9 cellular contexts compared by ENCODE assay signal in genomic region chr12:123077298-123078113, GRCh38.
DNase-seq lines count a peak whose midpoint lies in the region; TF ChIP-seq lines count a peak whose summit lies in the region.
"Had no signal": no experiment of that assay in that cellular context is flagged by ENCODE, and none has a peak within 500 bp of the region (broad histone marks: within the 10 kb centered on the region; RNA-seq: fewer than 3 reads in every experiment).

No MANE protein-coding gene starts in this region.

- H3K9me3 Mint-ChIP-seq in activated CD4-positive, alpha-beta memory T cell treated with anti-CD3 and anti-CD28 coated beads, Interleukin-2, amount 10 ng/mL, durations not matched to agents 7 days and 5 days: no peaks in the 10 kb centered on the region
- H3K9me3 Mint-ChIP-seq in glutamatergic neuron (ENCODE audit: unreplicated experiment): peaks cover 8% of the 10 kb centered on the region

- POLR2A ChIA-PET in activated CD4-positive, alpha-beta memory T cell treated with anti-CD3 and anti-CD28 coated beads, Interleukin-2, amount 10 ng/mL, durations not matched to agents 7 days and 5 days (lab: Charles Lee): interaction anchor here (0.9 to 4.7 kb wide), 14 partner anchors 16 to 179 kb away, joined by 3 to 49 read pairs (median 10); partner anchors contain the start of genes ARL6IP4, MPHOSPH9, MTRFR and OGFOD2

- H3K4me1 ChIP-seq in BLaER1 treated with 17β-estradiol and CSF1 and Interleukin-3, amounts not matched to agents 10 nM and 100 nM: peaks cover 23 to 71% (median 47%) of the 10 kb centered on the region in 10 experiments

- H3K27ac ChIP-seq in BLaER1 treated with 17β-estradiol and CSF1 and Interleukin-3, amounts not matched to agents 10 nM and 100 nM: no peak overlapping the region
- H3K27ac ChIP-seq: GM23248 had no signal

- no peaks in the 10 kb centered on the region for H3K9me3 ChIP-seq in BLaER1 treated with 17β-estradiol and CSF1 and Interleukin-3, amounts not matched to agents 10 nM and 100 nM (replicated peaks in 1 of 11)

- TF ChIP-seq CTCF in glutamatergic neuron (IDR thresholded peaks at IDR 0.05; ENCODE audit: partially characterized antibody, unreplicated experiment): no peak

- no peaks in the 10 kb centered on the region for H3K27me3 Mint-ChIP-seq in activated CD4-positive, alpha-beta memory T cell treated with anti-CD3 and anti-CD28 coated beads, Interleukin-2, amount 10 ng/mL, durations not matched to agents 7 days and 5 days
- H3K27me3 Mint-ChIP-seq in glutamatergic neuron (ENCODE audit: unreplicated experiment): peaks cover 8% of the 10 kb centered on the region

- peaks cover 0 to 76% (median 0%) of the 10 kb centered on the region in 11 experiments; a peak in 5 of 22 replicates for H4K20me1 ChIP-seq in BLaER1 treated with 17β-estradiol and CSF1 and Interleukin-3, amounts not matched to agents 10 nM and 100 nM

- H3K4me3 ChIP-seq in BLaER1 treated with 17β-estradiol and CSF1 and Interleukin-3, amounts not matched to agents 10 nM and 100 nM: no peak overlapping the region
- no peak overlapping the region for H3K4me3 ChIP-seq in H7 (ENCODE audit: insufficient read depth, low read depth, low read length)
- H3K4me3 ChIP-seq: GM23248 had no signal

- H3K4me2 ChIP-seq in BLaER1 treated with 17β-estradiol and CSF1 and Interleukin-3, amounts not matched to agents 10 nM and 100 nM: peak overlapping the region; percentile 27 to 91 (median 73); a peak in 20 of 22 replicates

- no peaks in the 10 kb centered on the region for H3K36me3 ChIP-seq in BLaER1 treated with 17β-estradiol and CSF1 and Interleukin-3, amounts not matched to agents 10 nM and 100 nM
- no peaks in the 10 kb centered on the region for H3K36me3 ChIP-seq in H7 (replicated peaks; ENCODE audit: control insufficient read depth, insufficient read depth, low read length)

- DNase-seq in H7 (peak; percentile 63), glutamatergic neuron (no peak), SW480 (ENCODE audit: low spot score) (no peak), NCI-H1105 (lab: John Stamatoyannopoulos, UW) (no peak), amniotic stem cell (lab: John Stamatoyannopoulos, UW) (no peak)
- no peak for DNase-seq in activated CD4-positive, alpha-beta memory T cell treated with anti-CD3 and anti-CD28 coated beads, Interleukin-2, amount 10 ng/mL, durations not matched to agents 7 days and 5 days
- DNase-seq: SHP77 treated with DMSO at 0.1 percent for 48 hours had no signal

- CTCF ChIA-PET in activated CD4-positive, alpha-beta memory T cell treated with anti-CD3 and anti-CD28 coated beads, Interleukin-2, amount 10 ng/mL, durations not matched to agents 7 days and 5 days (lab: Charles Lee): interaction anchor here (2.5 kb wide), 1 partner anchor 74 kb away, joined by 8 read pairs; the partner anchor contains the start of gene PITPNM2

- H3K27ac Mint-ChIP-seq in activated CD4-positive, alpha-beta memory T cell treated with anti-CD3 and anti-CD28 coated beads, Interleukin-2, amount 10 ng/mL, durations not matched to agents 7 days and 5 days: peak overlapping the region; percentile 96
- peak overlapping the region; percentile 95 for H3K27ac Mint-ChIP-seq in glutamatergic neuron (ENCODE audit: unreplicated experiment)

- peaks cover 34% of the 10 kb centered on the region for H3K4me1 Mint-ChIP-seq in activated CD4-positive, alpha-beta memory T cell treated with anti-CD3 and anti-CD28 coated beads, Interleukin-2, amount 10 ng/mL, durations not matched to agents 7 days and 5 days
- H3K4me1 Mint-ChIP-seq in glutamatergic neuron (ENCODE audit: low read depth, unreplicated experiment): peaks cover 59% of the 10 kb centered on the region

- H3K4me3 Mint-ChIP-seq in activated CD4-positive, alpha-beta memory T cell treated with anti-CD3 and anti-CD28 coated beads, Interleukin-2, amount 10 ng/mL, durations not matched to agents 7 days and 5 days: no peak overlapping the region
- peak overlapping the region; percentile 82 for H3K4me3 Mint-ChIP-seq in glutamatergic neuron (ENCODE audit: unreplicated experiment)

- peaks cover 0 to 22% (median 0%) of the 10 kb centered on the region in 11 experiments; a peak in 5 of 22 replicates for H3K27me3 ChIP-seq in BLaER1 treated with 17β-estradiol and CSF1 and Interleukin-3, amounts not matched to agents 10 nM and 100 nM
- no peaks in the 10 kb centered on the region for H3K27me3 ChIP-seq in H7 (ENCODE audit: control insufficient read depth, insufficient read depth, low read length)

- no peaks in the 10 kb centered on the region for H3K36me3 Mint-ChIP-seq in activated CD4-positive, alpha-beta memory T cell treated with anti-CD3 and anti-CD28 coated beads, Interleukin-2, amount 10 ng/mL, durations not matched to agents 7 days and 5 days (ENCODE audit: low read depth)
- H3K36me3 Mint-ChIP-seq in glutamatergic neuron (ENCODE audit: unreplicated experiment): no peaks in the 10 kb centered on the region

- H3K9ac ChIP-seq in BLaER1 treated with 17β-estradiol and CSF1 and Interleukin-3, amounts not matched to agents 10 nM and 100 nM: peak overlapping the region in 1 of 11 experiments; percentile 64; a peak in 1 of 22 replicates
- H3K9ac ChIP-seq: GM23248 had no signal
